In the genomic region with DNA sequence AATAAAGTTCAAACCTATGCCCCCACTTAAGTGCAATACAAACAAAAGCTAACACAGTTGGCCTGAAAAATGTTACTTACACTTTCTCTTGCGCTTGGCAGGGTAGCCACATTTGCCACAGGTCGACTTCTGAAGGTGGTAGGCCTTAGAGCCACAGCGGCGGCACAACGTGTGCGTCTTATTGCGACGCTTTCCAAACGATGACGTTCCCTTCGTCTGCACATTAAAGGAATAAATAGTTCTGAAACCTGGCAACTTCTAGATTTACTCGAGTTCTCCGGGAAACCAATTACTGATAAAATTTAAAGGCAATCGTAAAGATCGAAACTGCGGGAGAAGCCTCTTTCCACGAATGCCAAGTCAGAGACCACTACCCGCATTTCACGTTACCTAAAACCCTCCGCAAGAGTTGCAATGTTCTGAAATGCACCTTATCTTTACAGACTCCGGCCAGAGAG, we compare ENCODE assay signal across 8 cellular contexts. TPM values are rescaled to one million over a fixed set of nuclear protein-coding genes. Genes with fewer than 3 reads are reported as not detected.
DNase-seq lines count a peak whose midpoint lies in the region; ATAC-seq, FAIRE-seq and TF ChIP-seq lines count a peak whose summit lies in the region.

No MANE protein-coding gene starts in this region.

- H4K20me1 ChIP-seq in endothelial cell of umbilical vein (replicated peaks; ENCODE audit: control insufficient read depth, extremely low read depth, insufficient read depth, low read length): peaks cover 4% of the 10 kb centered on the region

- peaks cover 54% of the 10 kb centered on the region for H3K36me3 ChIP-seq in HUES6 (ENCODE audit: control insufficient read depth, insufficient read depth, low read length)
- peaks cover 15 to 25% of the 10 kb centered on the region in 2 experiments for H3K36me3 ChIP-seq in endothelial cell of umbilical vein (ENCODE audit: control insufficient read depth in 2 of 2, extremely low read depth in 1 of 2, insufficient read depth in 2 of 2, low read length in 2 of 2)
- H3K36me3 ChIP-seq in neuron (ENCODE audit: insufficient read depth, low read length): peaks cover 48% of the 10 kb centered on the region

- dilution Hi-C loops in endothelial cell of umbilical vein (cut with MboI; ENCODE audit: extremely low pct_ligation_motif_present, low sequenced_read_pairs): no loop called here

- TSS peak; percentile 60 for BruUV-seq in endothelial cell of umbilical vein (replicated peaks; lab: Mats Ljungman, UMichigan)

- TF ChIP-seq CTCF in endothelial cell of umbilical vein (IDR thresholded peaks at IDR 0.05; ENCODE audit: extremely low read depth in 1 of 2, insufficient read depth in 1 of 2, low read depth in 1 of 2, low read length in 2 of 2) (no peak), omental fat pad (IDR thresholded peaks at IDR 0.05) (no peak)

- DNase-seq in Ammon's horn (ENCODE audit: low spot score) (peak; percentile 31), endothelial cell of umbilical vein (ENCODE audit: low read depth, low spot score) (peak; percentile 68), T1000 (lab: John Stamatoyannopoulos, UW) (no peak), retina (no peak), omental fat pad (ENCODE audit: low spot score) (no peak)
- DNase-seq in activated CD4-positive, alpha-beta T cell treated with anti-CD3 and anti-CD28 coated beads, Interleukin-2, amount 50 U/mL, for 4 hours: peak; percentile 31 to 33

- H3K4me1 ChIP-seq in HUES6 (ENCODE audit: control insufficient read depth, insufficient read depth, low read length): peaks cover 13% of the 10 kb centered on the region; the same call in 1 of the 2 replicates
- peaks cover 28% of the 10 kb centered on the region for H3K4me1 ChIP-seq in endothelial cell of umbilical vein (ENCODE audit: control insufficient read depth, extremely low read depth, insufficient read depth, low read length)
- H3K4me1 ChIP-seq in neuron (ENCODE audit: insufficient read depth, low read length): peaks cover 16% of the 10 kb centered on the region

- peaks cover 47% of the 10 kb centered on the region for H3K79me2 ChIP-seq in endothelial cell of umbilical vein (ENCODE audit: control insufficient read depth, insufficient read depth, low read length)

- no peak for FAIRE-seq in endothelial cell of umbilical vein (lab: Jason Lieb, UNC)

- CTCF ChIA-PET in endothelial cell of umbilical vein (lab: Charles Lee): interaction anchor here (0.8 kb wide), 1 partner anchor 36 kb away, joined by 3 read pairs; a partner anchor contains a TSS

- H3K9ac ChIP-seq in HUES6 (ENCODE audit: low read length): peak overlapping the region; percentile 100
- peak overlapping the region; percentile 96 for H3K9ac ChIP-seq in endothelial cell of umbilical vein (replicated peaks; ENCODE audit: extremely low read depth, insufficient read depth, low read length)

- H3K4me3 ChIP-seq in HUES6 (ENCODE audit: low read depth, low read length) (peak overlapping the region; percentile 95), endothelial cell of umbilical vein (replicated peaks in 1 of 3; ENCODE audit: insufficient read depth in 1 of 3, low read depth in 1 of 3, low read length in 3 of 3) (peak overlapping the region; percentile 44 to 90 (median 66)), neuron (ENCODE audit: low read length) (peak overlapping the region; percentile 97)

- peak overlapping the region; percentile 86 for H3K4me2 ChIP-seq in endothelial cell of umbilical vein (ENCODE audit: insufficient read depth, low read length)

- intact Hi-C loops in endothelial cell of umbilical vein (cut with micrococcal nuclease): loop anchor here (2.0 kb wide), 1 partner anchor 44 kb away; no protein-coding TSS in a partner anchor

- H3K9me3 ChIP-seq in HUES6 (ENCODE audit: control insufficient read depth, insufficient read depth, low read depth, low read length) (no peaks in the 10 kb centered on the region), endothelial cell of umbilical vein (replicated peaks; ENCODE audit: control insufficient read depth, insufficient read depth, low read length) (no peaks in the 10 kb centered on the region), neuron (ENCODE audit: low read length) (no peaks in the 10 kb centered on the region)

- TF ChIP-seq POLR2A in endothelial cell of umbilical vein (IDR thresholded peaks at IDR 0.05; ENCODE audit: low read depth, low read length): no peak

- POLR2A ChIA-PET in endothelial cell of umbilical vein (lab: Charles Lee): interaction anchor here (2.5 kb wide), 1 partner anchor 8 kb away, joined by 8 read pairs; a partner anchor contains a TSS

- peak overlapping the region; percentile 97 for H3K27ac ChIP-seq in HUES6 (ENCODE audit: low read depth, low read length)
- H3K27ac ChIP-seq in endothelial cell of umbilical vein (ENCODE audit: insufficient read depth, low read depth, low read length): peak overlapping the region; percentile 69

- H2AFZ ChIP-seq in endothelial cell of umbilical vein (ENCODE audit: low read depth, low read length): no peak overlapping the region
- H2AFZ ChIP-seq in neuron (ENCODE audit: low read depth, low read length): no peak overlapping the region

- ATAC-seq in omental fat pad (ENCODE audit: low FRiP score): no peak

- no peaks in the 10 kb centered on the region for H3K9me1 ChIP-seq in endothelial cell of umbilical vein (replicated peaks; ENCODE audit: control insufficient read depth, extremely low read depth, insufficient read depth, low read length)

- no peaks in the 10 kb centered on the region for H3K27me3 ChIP-seq in HUES6 (ENCODE audit: control insufficient read depth, insufficient read depth, low read length)
- H3K27me3 ChIP-seq in endothelial cell of umbilical vein (ENCODE audit: control insufficient read depth in 2 of 2, insufficient read depth in 2 of 2, low read length in 2 of 2): no peaks in the 10 kb centered on the region
- no peaks in the 10 kb centered on the region for H3K27me3 ChIP-seq in neuron (ENCODE audit: insufficient read depth, low read length)

TF ChIP-seq in endothelial cell of umbilical vein, 7 proteins besides CTCF, POLR2A, EP300 and RAD21:
- TF ChIP-seq MYC (IDR thresholded peaks at IDR 0.05; ENCODE audit: low read depth, low read length) (no peak), FOS (IDR thresholded peaks at IDR 0.05; ENCODE audit: borderline replicate concordance, insufficient read depth, low read length) (no peak), EZH2 (IDR thresholded peaks at IDR 0.05; ENCODE audit: borderline replicate concordance, low read depth, low read length, severe bottlenecking) (no peak), GATA2 (IDR thresholded peaks at IDR 0.05; ENCODE audit: insufficient read depth, insufficient read length, low read depth, low read length) (no peak), POLR2AphosphoS5 (IDR thresholded peaks at IDR 0.05; ENCODE audit: insufficient read depth, low read depth, low read length) (no peak), JUN (IDR thresholded peaks at IDR 0.05; ENCODE audit: borderline replicate concordance, insufficient read depth, insufficient read length, low read depth) (no peak)
- TF ChIP-seq, protein P1, sequence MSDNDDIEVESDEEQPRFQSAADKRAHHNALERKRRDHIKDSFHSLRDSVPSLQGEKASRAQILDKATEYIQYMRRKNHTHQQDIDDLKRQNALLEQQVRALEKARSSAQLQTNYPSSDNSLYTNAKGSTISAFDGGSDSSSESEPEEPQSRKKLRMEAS (IDR thresholded peaks at IDR 0.05; ENCODE audit: insufficient read depth, insufficient read length): no peak

RNA-seq across cellular contexts. Expression of a gene that starts 0.6 kb away (rescaled TPM):
- total RNA-seq in endothelial cell of umbilical vein (1,348 and 1,380 TPM in 2 replicates), omental fat pad (100 to 1,000 TPM; 118 to 158 (median 149) TPM)
- polyA plus RNA-seq in endothelial cell of umbilical vein: 259 and 274 TPM in 2 replicates
- polyA plus RNA-seq in endothelial cell of umbilical vein (2011; cell fraction: cytosol; rRNA removed): 713 and 717 TPM in 2 replicates
- polyA plus RNA-seq in endothelial cell of umbilical vein (2011; cell fraction: nucleus; rRNA removed): 198 and 377 TPM in 2 replicates
- 2,072 and 2,765 TPM in 2 replicates for polyA plus RNA-seq in endothelial cell of umbilical vein (2012)
- polyA minus RNA-seq in endothelial cell of umbilical vein: 1,095 and 1,451 TPM in 2 replicates
- 1,353 TPM for polyA minus RNA-seq in endothelial cell of umbilical vein (2011; cell fraction: cytosol; rRNA and poly(A)+ RNA removed)
- polyA minus RNA-seq in endothelial cell of umbilical vein (2011; cell fraction: nucleus; rRNA and poly(A)+ RNA removed): 127 and 132 TPM in 2 replicates

RNA-seq across cellular contexts. Expression of a gene that starts 6.7 kb away (rescaled TPM):
- total RNA-seq in endothelial cell of umbilical vein (21.1 and 23.8 TPM in 2 replicates), omental fat pad (10 to 100 TPM; 16.1 to 37.0 (median 21.6) TPM)
- polyA plus RNA-seq in endothelial cell of umbilical vein: 11.0 and 11.3 TPM in 2 replicates
- 14.5 and 15.1 TPM in 2 replicates for polyA plus RNA-seq in endothelial cell of umbilical vein (2011; cell fraction: cytosol; rRNA removed)
- 9.3 and 10.7 TPM in 2 replicates for polyA plus RNA-seq in endothelial cell of umbilical vein (2011; cell fraction: nucleus; rRNA removed)
- 13.2 and 19.0 TPM in 2 replicates for polyA plus RNA-seq in endothelial cell of umbilical vein (2012)
- polyA minus RNA-seq in endothelial cell of umbilical vein: 18.7 and 19.9 TPM in 2 replicates
- 7.4 TPM for polyA minus RNA-seq in endothelial cell of umbilical vein (2011; cell fraction: cytosol; rRNA and poly(A)+ RNA removed)
- polyA minus RNA-seq in endothelial cell of umbilical vein (2011; cell fraction: nucleus; rRNA and poly(A)+ RNA removed): 7.4 and 11.3 TPM in 2 replicates

RNA-seq across cellular contexts. Expression of a gene that starts 36.2 kb away (rescaled TPM):
- total RNA-seq in endothelial cell of umbilical vein (83.5 and 97.2 TPM in 2 replicates), omental fat pad (100 to 1,000 TPM in 1 of 4 donors, 10 to 100 TPM in 3; 67.1 to 120 (median 92.8) TPM)
- polyA plus RNA-seq in endothelial cell of umbilical vein: 25.5 and 37.0 TPM in 2 replicates
- polyA plus RNA-seq in endothelial cell of umbilical vein (2011; cell fraction: cytosol; rRNA removed): 24.9 and 30.5 TPM in 2 replicates
- polyA plus RNA-seq in endothelial cell of umbilical vein (2011; cell fraction: nucleus; rRNA removed): 163 and 208 TPM in 2 replicates
- 45.4 and 73.0 TPM in 2 replicates for polyA plus RNA-seq in endothelial cell of umbilical vein (2012)
- 52.0 and 52.3 TPM in 2 replicates for polyA minus RNA-seq in endothelial cell of umbilical vein
- 48.2 TPM for polyA minus RNA-seq in endothelial cell of umbilical vein (2011; cell fraction: cytosol; rRNA and poly(A)+ RNA removed)
- 82.1 and 109 TPM in 2 replicates for polyA minus RNA-seq in endothelial cell of umbilical vein (2011; cell fraction: nucleus; rRNA and poly(A)+ RNA removed)

Comparison
In these comparisons a context has a peak if more than half of its experiments do, and no peak if none do; other contexts are left out.
1. DNase-seq: peak in Ammon's horn (single experiment), activated CD4-positive, alpha-beta T cell treated with anti-CD3 and anti-CD28 coated beads, Interleukin-2, amount 50 U/mL, for 4 hours (2 of 2) and endothelial cell of umbilical vein (single experiment); none in T1000 (single experiment), retina (single experiment) and omental fat pad (single experiment).
2. Peak in every context shown above with its lines, with median percentiles within 50 percentile points of each other: H3K4me3 ChIP-seq.